8 cellular contexts compared by ENCODE assay signal in genomic region chr12:101773560-101774206, GRCh38. TPM values are rescaled to one million over a fixed set of nuclear protein-coding genes. Genes with fewer than 3 reads are reported as not detected.
DNase-seq lines count a peak whose midpoint lies in the region; ATAC-seq and TF ChIP-seq lines count a peak whose summit lies in the region.

No MANE protein-coding gene starts in this region.

- no peaks in the 10 kb centered on the region for H3K9me3 Mint-ChIP-seq in activated CD8-positive, alpha-beta T cell treated with anti-CD3 and anti-CD28 coated beads for 36 hours
- no peaks in the 10 kb centered on the region for H3K9me3 Mint-ChIP-seq in mesothelial cell of epicardium

- ATAC-seq in GM19025 (IDR thresholded peaks at IDR 0.05; ENCODE audit: low read depth, unreplicated experiment), result peak; percentile 63
- peak; percentile 83 for ATAC-seq in HG03460 (IDR thresholded peaks at IDR 0.05; ENCODE audit: unreplicated experiment)
- ATAC-seq in activated CD8-positive, alpha-beta T cell treated with anti-CD3 and anti-CD28 coated beads for 36 hours, result peak; percentile 95

- H3K4me1 ChIP-seq in BE2C, result no peaks in the 10 kb centered on the region
- no peaks in the 10 kb centered on the region for H3K4me1 ChIP-seq in effector memory CD4-positive, alpha-beta T cell (ENCODE audit: control insufficient read depth, insufficient read depth, low read length, poor library complexity, severe bottlenecking)

- no peak overlapping the region for H3K27ac Mint-ChIP-seq in activated CD8-positive, alpha-beta T cell treated with anti-CD3 and anti-CD28 coated beads for 36 hours
- no peak overlapping the region for H3K27ac Mint-ChIP-seq in mesothelial cell of epicardium

- intact Hi-C loops in activated CD8-positive, alpha-beta T cell treated with anti-CD3 and anti-CD28 coated beads for 36 hours (cut with micrococcal nuclease), result loop anchor here (1.0 to 2.0 kb wide), 2 partner anchors 57 to 66 kb away; partner anchors contain the start of gene GNPTAB

- H3K36me3 ChIP-seq in BE2C, result no peaks in the 10 kb centered on the region
- peaks cover 10% of the 10 kb centered on the region for H3K36me3 ChIP-seq in effector memory CD4-positive, alpha-beta T cell (ENCODE audit: control insufficient read depth, insufficient read depth, low read length)

- peak; percentile 92 for TF ChIP-seq CTCF in BE2C (IDR thresholded peaks at IDR 0.05; ENCODE audit: low read depth, low read length)
- peak; percentile 86 for TF ChIP-seq CTCF in activated CD8-positive, alpha-beta T cell treated with anti-CD3 and anti-CD28 coated beads for 36 hours (IDR thresholded peaks at IDR 0.05)
- TF ChIP-seq CTCF in mesothelial cell of epicardium (IDR thresholded peaks at IDR 0.05; ENCODE audit: unreplicated experiment), result peak; percentile 98

- POLR2A ChIA-PET in activated CD8-positive, alpha-beta T cell treated with anti-CD3 and anti-CD28 coated beads for 36 hours (lab: Charles Lee), result interaction anchor here (1.0 to 1.3 kb wide), 2 partner anchors 56 to 65 kb away, joined by 4 to 7 read pairs; partner anchors contain the start of gene GNPTAB

- no peaks in the 10 kb centered on the region for H3K9me3 ChIP-seq in BE2C
- no peaks in the 10 kb centered on the region for H3K9me3 ChIP-seq in effector memory CD4-positive, alpha-beta T cell (ENCODE audit: control insufficient read depth, low read length)

- DNase-seq in BE2C, result peak; percentile 49
- DNase-seq in NCI-H82 (lab: John Stamatoyannopoulos, UW), result peak; percentile 78
- peak; percentile 72 for DNase-seq in activated CD8-positive, alpha-beta T cell treated with anti-CD3 and anti-CD28 coated beads for 36 hours
- peak; percentile 41 to 54 (median 43) for DNase-seq in effector memory CD4-positive, alpha-beta T cell
- DNase-seq in mesothelial cell of epicardium (ENCODE audit: low spot score in 2 of 2, unreplicated experiment in 2 of 2), result peak in 1 of 2 experiments; percentile 67
- DNase-seq in stimulated activated CD8-positive, alpha-beta memory T cell treated with anti-CD3 and anti-CD28 coated beads, Interleukin-4, amount 100 ng/mL, for 4 hours (ENCODE audit: low read depth in 2 of 2, low spot score in 1 of 2), result peak; percentile 30 to 44

- no peak overlapping the region for H3K4me3 Mint-ChIP-seq in activated CD8-positive, alpha-beta T cell treated with anti-CD3 and anti-CD28 coated beads for 36 hours
- no peak overlapping the region for H3K4me3 Mint-ChIP-seq in mesothelial cell of epicardium

- no peak overlapping the region for H3K4me3 ChIP-seq in BE2C (ENCODE audit: low read depth, low read length)
- no peak overlapping the region for H3K4me3 ChIP-seq in effector memory CD4-positive, alpha-beta T cell (ENCODE audit: insufficient read depth, low read depth, low read length, poor library complexity, severe bottlenecking)

- CTCF ChIA-PET in activated CD8-positive, alpha-beta T cell treated with anti-CD3 and anti-CD28 coated beads for 36 hours (lab: Charles Lee), result interaction anchor here (0.6 to 7.9 kb wide), 30 partner anchors 8 to 366 kb away, joined by 3 to 199 read pairs (median 4); partner anchors contain the start of genes ARL1 and GNPTAB

- H3K27me3 Mint-ChIP-seq in activated CD8-positive, alpha-beta T cell treated with anti-CD3 and anti-CD28 coated beads for 36 hours, result no peaks in the 10 kb centered on the region
- no peaks in the 10 kb centered on the region for H3K27me3 Mint-ChIP-seq in mesothelial cell of epicardium (ENCODE audit: low read depth)

- H3K4me1 Mint-ChIP-seq in activated CD8-positive, alpha-beta T cell treated with anti-CD3 and anti-CD28 coated beads for 36 hours (ENCODE audit: low read depth), result peaks cover 4% of the 10 kb centered on the region
- H3K4me1 Mint-ChIP-seq in mesothelial cell of epicardium, result no peaks in the 10 kb centered on the region

- H3K36me3 Mint-ChIP-seq in activated CD8-positive, alpha-beta T cell treated with anti-CD3 and anti-CD28 coated beads for 36 hours (ENCODE audit: low read depth), result peaks cover 29% of the 10 kb centered on the region
- H3K36me3 Mint-ChIP-seq in mesothelial cell of epicardium, result peaks cover 3% of the 10 kb centered on the region

- H3K27ac ChIP-seq in effector memory CD4-positive, alpha-beta T cell (ENCODE audit: insufficient read depth, low read length, poor library complexity, severe bottlenecking), result no peak overlapping the region

- H3K27me3 ChIP-seq in BE2C, result no peaks in the 10 kb centered on the region
- no peaks in the 10 kb centered on the region for H3K27me3 ChIP-seq in effector memory CD4-positive, alpha-beta T cell (replicated peaks; ENCODE audit: control insufficient read depth, insufficient read depth, low read length, poor library complexity, severe bottlenecking)

RNA-seq across cellular contexts. Expression of gene SYCP3, which starts 34.4 kb away (rescaled TPM):
- polyA plus RNA-seq in BE2C (2012; ENCODE audit: insufficient read depth, insufficient read length, low read depth), result 0.51 TPM
- total RNA-seq in activated CD8-positive, alpha-beta T cell treated with anti-CD3 and anti-CD28 coated beads for 36 hours, result under 1 TPM; 0.09 to 0.36 TPM
- total RNA-seq in mesothelial cell of epicardium, result 0.14 to 0.16 TPM (median 0.16 TPM) in 3 replicates

RNA-seq across cellular contexts. Expression of gene GNPTAB, which starts 57.1 kb away (rescaled TPM):
- 5.1 TPM for polyA plus RNA-seq in BE2C (2012; ENCODE audit: insufficient read depth, insufficient read length, low read depth)
- total RNA-seq in activated CD8-positive, alpha-beta T cell treated with anti-CD3 and anti-CD28 coated beads for 36 hours, result 10 to 100 TPM; 52.4 to 56.9 TPM
- 33.2 to 35.9 TPM (median 33.6 TPM) in 3 replicates for total RNA-seq in mesothelial cell of epicardium
